Comparison of ENCODE assay signal across 20 cellular contexts in the genomic region with DNA sequence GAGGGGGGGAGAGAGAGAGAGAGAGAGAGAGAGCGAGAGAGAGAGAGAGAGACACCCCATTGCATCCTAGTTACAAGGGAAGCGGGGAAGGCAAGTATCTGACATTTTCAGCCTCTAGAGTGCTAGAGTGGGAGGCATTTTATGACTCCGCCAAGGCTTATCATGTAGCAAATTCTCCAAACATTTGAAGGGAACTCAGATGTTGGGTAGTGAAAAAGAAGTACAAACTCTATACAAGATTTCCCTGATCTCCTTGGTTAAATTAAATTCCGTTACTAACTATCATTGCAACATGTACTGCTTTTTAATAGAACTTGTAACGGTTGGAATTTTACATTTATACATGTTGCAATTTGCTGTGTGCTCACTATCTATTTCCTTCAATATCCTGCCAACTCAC.
"Had no signal": no experiment of that assay in that cellular context is flagged by ENCODE, and none has a peak within 500 bp of the region (broad histone marks: within the 10 kb centered on the region; RNA-seq: fewer than 3 reads in every experiment).

No MANE protein-coding gene starts in this region.

- H3K9ac ChIP-seq: KMS-11 had no signal

- H3K4me3 Mint-ChIP-seq: activated CD4-positive, alpha-beta T cell treated with anti-CD3 and anti-CD28 coated beads, Interleukin-2, amount 10 ng/mL, durations not matched to agents 24 days and 14 days; activated naive CD4-positive, alpha-beta T cell treated with anti-CD3 and anti-CD28 coated beads for 36 hours; activated naive CD8-positive, alpha-beta T cell; activated T-cell treated with anti-CD3 and anti-CD28 coated beads, Interleukin-2, amount 50 U/mL, for 4 hours; activated T-helper 17 cell treated with anti-CD3 and anti-CD28 coated beads, Interleukin-2, amount 50 U/mL, for 72 hours; T-helper 17 cell had no signal

- H3K9me3 Mint-ChIP-seq: activated naive CD4-positive, alpha-beta T cell treated with anti-CD3 and anti-CD28 coated beads for 36 hours; activated T-cell treated with anti-CD3 and anti-CD28 coated beads, Interleukin-2, amount 50 U/mL, for 4 hours; activated T-helper 17 cell treated with anti-CD3 and anti-CD28 coated beads, Interleukin-2, amount 50 U/mL, for 72 hours had no signal

- H3K9me3 ChIP-seq: SJSA1 had no signal

- H3K4me1 Mint-ChIP-seq: activated T-helper 17 cell treated with anti-CD3 and anti-CD28 coated beads, Interleukin-2, amount 50 U/mL, for 72 hours had no signal

- H3K36me3 Mint-ChIP-seq: activated naive CD8-positive, alpha-beta T cell had no signal

- DNase-seq: activated CD4-positive, alpha-beta T cell treated with anti-CD3 and anti-CD28 coated beads for 1 hour; activated CD4-positive, alpha-beta T cell treated with anti-CD3 and anti-CD28 coated beads, Interleukin-2, amount 10 ng/mL, durations not matched to agents 24 days and 14 days; activated CD4-positive, alpha-beta T cell treated with anti-CD3 and anti-CD28 coated beads, Interleukin-2, amount 50 U/mL, for 48 hours; activated gamma-delta T cell; activated naive CD4-positive, alpha-beta T cell treated with anti-CD3 and anti-CD28 coated beads for 36 hours; activated T-cell treated with anti-CD3 and anti-CD28 coated beads, Interleukin-2, amount 50 U/mL, for 4 hours; anterior cingulate cortex; NCI-H1092 treated with DMSO at 0.1 percent for 48 hours; NCI-H1417 treated with DMSO at 0.1 percent for 48 hours; NCI-H1694 treated with DMSO at 0.1 percent for 48 hours; NCI-H2029 treated with DMSO at 0.1 percent for 48 hours; NCI-H446; NCI-H524; SHP77; T-helper 17 cell; T-helper 9 cell had no signal

- H3K27me3 ChIP-seq: SJSA1 had no signal

- H3K27me3 Mint-ChIP-seq: activated CD4-positive, alpha-beta T cell treated with anti-CD3 and anti-CD28 coated beads, Interleukin-2, amount 10 ng/mL, durations not matched to agents 24 days and 14 days; activated naive CD8-positive, alpha-beta T cell; activated T-helper 17 cell treated with anti-CD3 and anti-CD28 coated beads, Interleukin-2, amount 50 U/mL, for 72 hours; T-helper 17 cell had no signal

- H3K36me3 ChIP-seq: SJSA1 had no signal

- ATAC-seq: activated T-cell treated with anti-CD3 and anti-CD28 coated beads, Interleukin-2, amount 50 U/mL, for 4 hours; activated T-helper 17 cell treated with anti-CD3 and anti-CD28 coated beads, Interleukin-2, amount 50 U/mL, for 72 hours; T-helper 17 cell had no signal

- H3K4me3 ChIP-seq: SJSA1 had no signal

- H3K27ac ChIP-seq: KMS-11, SJSA1 had no signal

- H3K4me2 ChIP-seq: KMS-11 had no signal

- H3K27ac Mint-ChIP-seq: activated CD4-positive, alpha-beta T cell treated with anti-CD3 and anti-CD28 coated beads, Interleukin-2, amount 10 ng/mL, durations not matched to agents 24 days and 14 days; activated naive CD4-positive, alpha-beta T cell treated with anti-CD3 and anti-CD28 coated beads for 36 hours; activated naive CD8-positive, alpha-beta T cell; activated T-helper 17 cell treated with anti-CD3 and anti-CD28 coated beads, Interleukin-2, amount 50 U/mL, for 72 hours; T-helper 17 cell had no signal
